8 cellular contexts compared by ENCODE assay signal in genomic region chr19:44891016-44891882, GRCh38. TPM values are rescaled to one million over a fixed set of nuclear protein-coding genes. Genes with fewer than 3 reads are reported as not detected.
DNase-seq lines count a peak whose midpoint lies in the region; ATAC-seq and TF ChIP-seq lines count a peak whose summit lies in the region.

TSS of gene TOMM40 (plus strand) at chr19:44891254. CDS start at chr19:44891416, 162 bp downstream.

- H3K4me1 Mint-ChIP-seq in Caco-2 (ENCODE audit: low read depth, unreplicated experiment): peaks cover 12% of the 10 kb centered on the region
- peaks cover 21% of the 10 kb centered on the region for H3K4me1 Mint-ChIP-seq in T-helper 1 cell treated with Interleukin-12 subunit alpha and Interleukin-12 subunit beta and Interleukin-4 antibody, amounts not matched to agents 30 μg/mL and 1 μg/mL, for 36 hours (ENCODE audit: low read depth)

- peaks cover 97% of the 10 kb centered on the region for H3K36me3 Mint-ChIP-seq in Caco-2 (ENCODE audit: insufficient read depth, unreplicated experiment)
- H3K36me3 Mint-ChIP-seq in T-helper 1 cell treated with Interleukin-12 subunit alpha and Interleukin-12 subunit beta and Interleukin-4 antibody, amounts not matched to agents 30 μg/mL and 1 μg/mL, for 36 hours (ENCODE audit: low read depth): peaks cover 29% of the 10 kb centered on the region

- H3K9me3 ChIP-seq in Caco-2: no peaks in the 10 kb centered on the region
- no peaks in the 10 kb centered on the region for H3K9me3 ChIP-seq in colonic mucosa

- H3K4me3 ChIP-seq in Caco-2 (ENCODE audit: low read depth, low read length) (peak within 1 kb of the TSS; percentile 76), colonic mucosa (peak within 1 kb of the TSS; percentile 93)

- peak in 1 of 2 experiments; percentile 99 for DNase-seq in Caco-2
- peak; percentile 100 for DNase-seq in GM20000 (ENCODE audit: low spot score)
- peak; percentile 100 for DNase-seq in M059J (ENCODE audit: low read depth)
- no peak for DNase-seq in colonic mucosa
- peak in 1 of 2 donors; percentile 28 for DNase-seq in lung microvascular endothelial cell (ENCODE audit: low read depth in 2 of 2)
- peak; percentile 100 for DNase-seq in stimulated activated CD8-positive, alpha-beta memory T cell treated with anti-CD3 and anti-CD28 coated beads, Interleukin-4, amount 100 ng/mL, for 24 hours (ENCODE audit: low read depth)

- H3K9ac ChIP-seq in colonic mucosa (ENCODE audit: low read depth in 2 of 2, low read length in 2 of 2): peak within 1 kb of the TSS; percentile 79 to 87

- H3K36me3 ChIP-seq in Caco-2 (ENCODE audit: control insufficient read depth, insufficient read depth, low read length): peaks cover 12% of the 10 kb centered on the region
- peaks cover 10% of the 10 kb centered on the region for H3K36me3 ChIP-seq in colonic mucosa

- ATAC-seq in GM21390 (IDR thresholded peaks at IDR 0.05; ENCODE audit: unreplicated experiment): no peak

- H3K9me3 Mint-ChIP-seq in Caco-2 (ENCODE audit: unreplicated experiment): no peaks in the 10 kb centered on the region
- peaks cover 3% of the 10 kb centered on the region for H3K9me3 Mint-ChIP-seq in T-helper 1 cell treated with Interleukin-12 subunit alpha and Interleukin-12 subunit beta and Interleukin-4 antibody, amounts not matched to agents 30 μg/mL and 1 μg/mL, for 36 hours

- peak within 1 kb of the TSS; percentile 91 for H3K27ac Mint-ChIP-seq in Caco-2 (ENCODE audit: unreplicated experiment)
- peak within 1 kb of the TSS; percentile 91 for H3K27ac Mint-ChIP-seq in T-helper 1 cell treated with Interleukin-12 subunit alpha and Interleukin-12 subunit beta and Interleukin-4 antibody, amounts not matched to agents 30 μg/mL and 1 μg/mL, for 36 hours

- H3K27me3 Mint-ChIP-seq in Caco-2 (ENCODE audit: insufficient read depth, unreplicated experiment): no peaks in the 10 kb centered on the region
- H3K27me3 Mint-ChIP-seq in T-helper 1 cell treated with Interleukin-12 subunit alpha and Interleukin-12 subunit beta and Interleukin-4 antibody, amounts not matched to agents 30 μg/mL and 1 μg/mL, for 36 hours (ENCODE audit: low read depth): no peaks in the 10 kb centered on the region

- no TSS peak for BruUV-seq in Caco-2 (replicated peaks; lab: Mats Ljungman, UMichigan)

- CTCF ChIA-PET in Caco-2 (lab: Charles Lee): interaction anchor here (0.7 to 1.4 kb wide), 6 partner anchors 14 to 212 kb away, joined by 3 to 18 read pairs (median 4); partner anchors contain the start of genes APOE and NECTIN2

- peak within 1 kb of the TSS; percentile 80 for H3K27ac ChIP-seq in colonic mucosa

- TF ChIP-seq CTCF in Caco-2 (IDR thresholded peaks at IDR 0.05; ENCODE audit: insufficient read depth in 1 of 2, low read depth in 1 of 2, low read length in 1 of 2, severe bottlenecking in 1 of 2, unreplicated experiment in 1 of 2): no peak
- TF ChIP-seq CTCF in GM20000 (IDR thresholded peaks at IDR 0.05; ENCODE audit: extremely low read depth, missing control alignments): no peak
- TF ChIP-seq CTCF in colonic mucosa (IDR thresholded peaks at IDR 0.05): no peak

- intact Hi-C loops in Caco-2 (cut with micrococcal nuclease; ENCODE audit: unreplicated experiment): no loop called here
- intact Hi-C loops in colonic mucosa (cut with DNase I): no loop called here

- H3K27me3 ChIP-seq in Caco-2 (replicated peaks; ENCODE audit: control insufficient read depth, insufficient read depth, low read length) (no peaks in the 10 kb centered on the region), colonic mucosa (no peaks in the 10 kb centered on the region)

- H3K4me3 Mint-ChIP-seq in Caco-2 (ENCODE audit: unreplicated experiment): peak within 1 kb of the TSS; percentile 79
- H3K4me3 Mint-ChIP-seq in T-helper 1 cell treated with Interleukin-12 subunit alpha and Interleukin-12 subunit beta and Interleukin-4 antibody, amounts not matched to agents 30 μg/mL and 1 μg/mL, for 36 hours: peak within 1 kb of the TSS; percentile 93

- POLR2A ChIA-PET in Caco-2 (lab: Charles Lee): interaction anchor here (0.6 to 1.4 kb wide), 6 partner anchors 14 to 350 kb away, joined by 3 to 24 read pairs (median 5); partner anchors contain the start of genes APOE and NECTIN2

- H3K4me1 ChIP-seq in Caco-2 (peaks cover 9% of the 10 kb centered on the region), colonic mucosa (peaks cover 11% of the 10 kb centered on the region)

RNA-seq across cellular contexts. Expression of gene TOMM40, which starts in this region (rescaled TPM):
- total RNA-seq in Caco-2 (2022): 205 and 227 TPM in 2 replicates
- total RNA-seq in M059J (2014; rRNA removed; shearing (Covaris generic)): 100 and 113 TPM in 2 replicates
- 100 to 1,000 TPM in 1 of 2 donors, 10 to 100 TPM in 1; 60.0 to 167 TPM for total RNA-seq in colonic mucosa
- 31.5 and 33.6 TPM in 2 replicates for total RNA-seq in lung microvascular endothelial cell
